Comparison of ENCODE assay signal across 1 cellular context in genomic region chr2:241703128-241703604, GRCh38.
TF ChIP-seq lines count a peak whose summit lies in the region.

No MANE protein-coding gene starts in this region.

TF ChIP-seq in endothelial cell of umbilical vein, 7 proteins besides CTCF, POLR2A, EP300 and RAD21:
- no peak for TF ChIP-seq GATA2 (IDR thresholded peaks at IDR 0.05; ENCODE audit: insufficient read depth, insufficient read length, low read depth, low read length)
- no peak for TF ChIP-seq EZH2 (IDR thresholded peaks at IDR 0.05; ENCODE audit: borderline replicate concordance, low read depth, low read length, severe bottlenecking)
- TF ChIP-seq MYC (IDR thresholded peaks at IDR 0.05; ENCODE audit: low read depth, low read length): no peak
- TF ChIP-seq, protein P1, sequence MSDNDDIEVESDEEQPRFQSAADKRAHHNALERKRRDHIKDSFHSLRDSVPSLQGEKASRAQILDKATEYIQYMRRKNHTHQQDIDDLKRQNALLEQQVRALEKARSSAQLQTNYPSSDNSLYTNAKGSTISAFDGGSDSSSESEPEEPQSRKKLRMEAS (IDR thresholded peaks at IDR 0.05; ENCODE audit: insufficient read depth, insufficient read length): no peak
- TF ChIP-seq FOS (IDR thresholded peaks at IDR 0.05; ENCODE audit: borderline replicate concordance, insufficient read depth, low read length): no peak
- no peak for TF ChIP-seq JUN (IDR thresholded peaks at IDR 0.05; ENCODE audit: borderline replicate concordance, insufficient read depth, insufficient read length, low read depth)
- TF ChIP-seq POLR2AphosphoS5 (IDR thresholded peaks at IDR 0.05; ENCODE audit: insufficient read depth, low read depth, low read length): no peak
